17 cellular contexts compared by ENCODE assay signal in the genomic region with DNA sequence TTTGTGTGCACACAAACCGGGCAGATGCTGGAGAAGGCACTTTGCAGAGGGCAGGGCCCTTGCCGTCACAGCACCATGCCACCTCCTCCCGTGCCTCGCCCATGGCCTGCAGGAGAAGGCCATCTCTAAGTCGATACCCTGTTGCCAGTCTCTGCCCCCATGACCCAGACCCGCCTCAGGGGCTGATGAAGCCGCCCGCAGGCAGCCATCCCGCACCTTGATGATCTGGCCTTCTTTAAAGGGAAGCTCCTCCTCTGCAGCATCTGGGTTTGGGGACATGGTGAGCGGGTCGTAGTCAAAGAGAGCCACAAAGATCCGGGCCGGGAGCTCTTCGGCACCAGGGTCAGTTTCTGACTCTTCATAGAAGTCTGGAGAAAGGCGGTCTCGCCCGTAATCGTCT.
DNase-seq lines count a peak whose midpoint lies in the region; TF ChIP-seq lines count a peak whose summit lies in the region.
"Had no signal": no experiment of that assay in that cellular context is flagged by ENCODE, and none has a peak within 500 bp of the region (broad histone marks: within the 10 kb centered on the region; RNA-seq: fewer than 3 reads in every experiment).

No MANE protein-coding gene starts in this region.

- H3K36me3 Mint-ChIP-seq in T-helper 1 cell treated with Interleukin-12 subunit alpha and Interleukin-12 subunit beta and Interleukin-4 antibody, amounts not matched to agents 30 μg/mL and 1 μg/mL, for 36 hours (ENCODE audit: low read depth): no peaks in the 10 kb centered on the region
- H3K36me3 Mint-ChIP-seq in osteocyte (ENCODE audit: unreplicated experiment): no peaks in the 10 kb centered on the region
- H3K36me3 Mint-ChIP-seq: CD4-positive, CD25-positive, alpha-beta regulatory T cell; CD8-positive, alpha-beta T cell had no signal

- H3K4me3 ChIP-seq in coronary artery: no peak overlapping the region
- H3K4me3 ChIP-seq: BLaER1 had no signal

- DNase-seq in T-helper 1 cell (no peak), coronary artery (ENCODE audit: low spot score) (peak; percentile 45), osteocyte (ENCODE audit: extremely low spot score, unreplicated experiment) (peak; percentile 70), posterior vena cava (ENCODE audit: low spot score) (no peak)
- no peak for DNase-seq in activated naive CD4-positive, alpha-beta T cell treated with anti-CD3 and anti-CD28 coated beads, Interleukin-2, amount 50 U/mL, for 16 hours
- DNase-seq: Caco-2; CD4-positive, CD25-positive, alpha-beta regulatory T cell; DMS153; DND-41; GOT3; HCEC 1CT had no signal

- no peak overlapping the region for H3K27ac ChIP-seq in coronary artery
- H3K27ac ChIP-seq: 22Rv1, BLaER1, C4-2B had no signal

- TF ChIP-seq CTCF in coronary artery (IDR thresholded peaks at IDR 0.05) (no peak), osteocyte (IDR thresholded peaks at IDR 0.05) (no peak)

- H3K9me3 Mint-ChIP-seq in T-helper 1 cell treated with Interleukin-12 subunit alpha and Interleukin-12 subunit beta and Interleukin-4 antibody, amounts not matched to agents 30 μg/mL and 1 μg/mL, for 36 hours: no peaks in the 10 kb centered on the region
- H3K9me3 Mint-ChIP-seq in osteocyte (ENCODE audit: unreplicated experiment): peaks cover 4% of the 10 kb centered on the region
- H3K9me3 Mint-ChIP-seq: CD8-positive, alpha-beta T cell had no signal

- intact Hi-C loops in posterior vena cava (cut with DNase I): loop anchor here in 1 of 2 donors (10.0 kb wide), 1 partner anchor 1439 kb away; no protein-coding TSS in a partner anchor

- no peak overlapping the region for H3K4me3 Mint-ChIP-seq in T-helper 1 cell treated with Interleukin-12 subunit alpha and Interleukin-12 subunit beta and Interleukin-4 antibody, amounts not matched to agents 30 μg/mL and 1 μg/mL, for 36 hours
- no peak overlapping the region for H3K4me3 Mint-ChIP-seq in osteocyte (ENCODE audit: unreplicated experiment)
- H3K4me3 Mint-ChIP-seq: B cell; CD4-positive, CD25-positive, alpha-beta regulatory T cell; CD8-positive, alpha-beta T cell had no signal

- H3K27me3 Mint-ChIP-seq in T-helper 1 cell treated with Interleukin-12 subunit alpha and Interleukin-12 subunit beta and Interleukin-4 antibody, amounts not matched to agents 30 μg/mL and 1 μg/mL, for 36 hours (ENCODE audit: low read depth): no peaks in the 10 kb centered on the region
- no peaks in the 10 kb centered on the region for H3K27me3 Mint-ChIP-seq in osteocyte (ENCODE audit: unreplicated experiment)
- H3K27me3 Mint-ChIP-seq: B cell; CD4-positive, CD25-positive, alpha-beta regulatory T cell had no signal

- peak overlapping the region; percentile 20 for H3K27ac Mint-ChIP-seq in T-helper 1 cell treated with Interleukin-12 subunit alpha and Interleukin-12 subunit beta and Interleukin-4 antibody, amounts not matched to agents 30 μg/mL and 1 μg/mL, for 36 hours
- H3K27ac Mint-ChIP-seq in osteocyte (ENCODE audit: unreplicated experiment): no peak overlapping the region
- H3K27ac Mint-ChIP-seq: B cell; CD8-positive, alpha-beta T cell had no signal

- H3K4me1 Mint-ChIP-seq in T-helper 1 cell treated with Interleukin-12 subunit alpha and Interleukin-12 subunit beta and Interleukin-4 antibody, amounts not matched to agents 30 μg/mL and 1 μg/mL, for 36 hours (ENCODE audit: low read depth): no peaks in the 10 kb centered on the region
- no peaks in the 10 kb centered on the region for H3K4me1 Mint-ChIP-seq in osteocyte (ENCODE audit: unreplicated experiment)
- H3K4me1 Mint-ChIP-seq: B cell; CD4-positive, CD25-positive, alpha-beta regulatory T cell had no signal

Comparison
In these comparisons a context has a peak if more than half of its experiments do, and no peak if none do; other contexts are left out.
1. DNase-seq: peak in coronary artery (single experiment) and osteocyte (single experiment); none in T-helper 1 cell (0 of 5), activated naive CD4-positive, alpha-beta T cell treated with anti-CD3 and anti-CD28 coated beads, Interleukin-2, amount 50 U/mL, for 16 hours (single experiment) and posterior vena cava (single experiment).